25 cellular contexts compared by ENCODE assay signal in genomic region chr12:93365616-93366015, GRCh38.
"Had no signal": no experiment of that assay in that cellular context is flagged by ENCODE, and none has a peak within 500 bp of the region (broad histone marks: within the 10 kb centered on the region; RNA-seq: fewer than 3 reads in every experiment).

No MANE protein-coding gene starts in this region.

- H3K36me3 ChIP-seq: esophagus muscularis mucosa, neural progenitor cell, prostate gland, sigmoid colon, vagina had no signal

- ATAC-seq: mucosa of descending colon; right cardiac atrium; stimulated activated memory B cell treated with anti-CD40 and anti-IgM and Interleukin-4, amounts not matched to agents 10 μg/mL and 1 μg/mL and 100 μg/mL, for 72 hours; stimulated activated naive CD8-positive, alpha-beta T cell treated with anti-CD3 and anti-CD28 coated beads, Interleukin-15, Interleukin-2, amounts not matched to agents 100 U/mL and 50 U/mL, for 24 hours had no signal

- H3K4me3 Mint-ChIP-seq: endodermal cell; mesothelial cell of epicardium; naive B cell; nephron; neural progenitor cell; stimulated activated memory B cell treated with anti-CD40 and anti-IgM and Interleukin-4, amounts not matched to agents 10 μg/mL and 1 μg/mL and 100 μg/mL, for 72 hours had no signal

- H3K27ac Mint-ChIP-seq: endodermal cell; mesothelial cell of epicardium; naive B cell; neural progenitor cell; stimulated activated memory B cell treated with anti-CD40 and anti-IgM and Interleukin-4, amounts not matched to agents 10 μg/mL and 1 μg/mL and 100 μg/mL, for 72 hours had no signal

- H2AFZ ChIP-seq: neural progenitor cell had no signal

- H3K9me3 ChIP-seq: esophagus muscularis mucosa, mucosa of descending colon, prostate gland, sigmoid colon, testis, vagina had no signal

- DNase-seq: cerebellar nuclear complex; effector CD8-positive, alpha-beta T cell; endodermal cell; hypothalamus; mesenchymal stem cell; mucosa of descending colon; naive B cell; right cardiac atrium; sigmoid colon; stimulated activated CD4-positive, alpha-beta T cell treated with anti-CD3 and anti-CD28 coated beads, Interleukin-4, amount 100 ng/mL, for 4 hours; stimulated activated naive CD8-positive, alpha-beta T cell treated with anti-CD3 and anti-CD28 coated beads, Interleukin-15, Interleukin-2, amounts not matched to agents 100 U/mL and 50 U/mL, for 24 hours; substantia nigra; testis; trophoblast cell had no signal

- H3K9me3 Mint-ChIP-seq: endodermal cell; mesothelial cell of epicardium; naive B cell; nephron; neural progenitor cell; stimulated activated memory B cell treated with anti-CD40 and anti-IgM and Interleukin-4, amounts not matched to agents 10 μg/mL and 1 μg/mL and 100 μg/mL, for 72 hours had no signal

- H3K27me3 ChIP-seq: esophagus muscularis mucosa, neural progenitor cell, sigmoid colon, testis, vagina had no signal

- H3K4me2 ChIP-seq: neural progenitor cell had no signal

- FAIRE-seq: colon, frontal cortex, keratinocyte had no signal

- H3K27ac ChIP-seq: esophagus muscularis mucosa, neural progenitor cell, prostate gland, sigmoid colon, testis, vagina had no signal

- H3K9ac ChIP-seq: neural progenitor cell had no signal

- H3K4me1 Mint-ChIP-seq: neural progenitor cell had no signal

- H3K36me3 Mint-ChIP-seq: mesothelial cell of epicardium; naive B cell; neural progenitor cell; stimulated activated memory B cell treated with anti-CD40 and anti-IgM and Interleukin-4, amounts not matched to agents 10 μg/mL and 1 μg/mL and 100 μg/mL, for 72 hours had no signal

- H3K4me1 ChIP-seq: neural progenitor cell, prostate gland, testis, vagina had no signal

- H3K4me3 ChIP-seq: esophagus muscularis mucosa, lung, mucosa of descending colon, neural progenitor cell, prostate gland, sigmoid colon, testis, vagina had no signal
